Comparison of ENCODE assay signal across 20 cellular contexts in the genomic region with DNA sequence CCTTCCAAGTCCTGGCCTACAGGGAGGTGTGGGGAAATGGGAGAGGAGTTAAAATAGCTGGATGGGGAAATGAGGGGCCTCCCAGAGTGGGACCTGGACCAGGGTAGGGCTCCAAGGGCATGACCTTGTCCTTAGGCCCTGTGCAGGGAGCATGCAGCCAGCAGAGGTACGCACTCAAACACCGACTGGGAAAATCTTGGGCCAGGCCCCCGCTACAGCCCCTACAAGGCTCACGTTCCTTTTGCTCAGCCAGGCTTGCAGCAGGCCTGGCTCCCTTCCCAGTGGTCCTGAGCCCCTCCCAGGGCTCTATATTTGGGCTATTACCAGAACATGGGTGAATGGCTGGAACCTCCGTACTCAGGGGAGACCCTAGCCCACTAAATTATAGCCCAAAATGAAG. TPM values are rescaled to one million over a fixed set of nuclear protein-coding genes. Genes with fewer than 3 reads are reported as not detected.
"Had no signal": no experiment of that assay in that cellular context is flagged by ENCODE, and none has a peak within 500 bp of the region (broad histone marks: within the 10 kb centered on the region; RNA-seq: fewer than 3 reads in every experiment).

No MANE protein-coding gene starts in this region.

- H3K36me3 Mint-ChIP-seq: natural killer cell had no signal

- H3K27ac Mint-ChIP-seq: natural killer cell had no signal

- H3K36me3 ChIP-seq: colonic mucosa, heart left ventricle, neutrophil, right atrium auricular region, sigmoid colon, tibial nerve had no signal

- H3K9me3 Mint-ChIP-seq: natural killer cell had no signal

- H3K4me3 Mint-ChIP-seq: natural killer cell had no signal

- H3K4me3 ChIP-seq: colonic mucosa, heart left ventricle, mucosa of descending colon, right atrium auricular region, sigmoid colon, skin epidermis, tibial nerve had no signal

- H3K27ac ChIP-seq: colonic mucosa, heart left ventricle, neutrophil, right atrium auricular region, sigmoid colon, tibial nerve had no signal

- H3K4me1 ChIP-seq: colonic mucosa, tibial nerve had no signal

- H3K27me3 ChIP-seq: colonic mucosa, heart left ventricle, neutrophil, right atrium auricular region, tibial nerve had no signal

- H3K9me3 ChIP-seq: colonic mucosa, heart left ventricle, mucosa of descending colon, neutrophil, right atrium auricular region, sigmoid colon, tibial nerve had no signal

- DNase-seq: caudate nucleus; colonic mucosa; effector CD4-positive, alpha-beta T cell; hypothalamus; mucosa of descending colon; natural killer cell; sigmoid colon; stimulated activated CD4-positive, alpha-beta T cell treated with anti-CD3 and anti-CD28 coated beads, Interleukin-12 subunit alpha, Interleukin-12 subunit beta, amount 100 ng/mL, for 4 hours; stimulated activated CD4-positive, alpha-beta T cell treated with anti-CD3 and anti-CD28 coated beads, Interleukin-2, amount 100 ng/mL, for 48 hours; stimulated activated naive CD4-positive, alpha-beta T cell treated with Interleukin-2 at 50 U/mL for 16 hours had no signal

RNA-seq across cellular contexts. Expression of gene LMO1, which starts 31.3 kb away (rescaled TPM):
- total RNA-seq: colonic mucosa, dermis microvascular lymphatic vessel endothelial cell, fibroblast of lung, left lobe of liver, natural killer cell, osteocyte, right atrium auricular region, tibial nerve, urinary bladder had no signal
- polyA plus RNA-seq: fibroblast of lung had no signal
